In the genomic region with DNA sequence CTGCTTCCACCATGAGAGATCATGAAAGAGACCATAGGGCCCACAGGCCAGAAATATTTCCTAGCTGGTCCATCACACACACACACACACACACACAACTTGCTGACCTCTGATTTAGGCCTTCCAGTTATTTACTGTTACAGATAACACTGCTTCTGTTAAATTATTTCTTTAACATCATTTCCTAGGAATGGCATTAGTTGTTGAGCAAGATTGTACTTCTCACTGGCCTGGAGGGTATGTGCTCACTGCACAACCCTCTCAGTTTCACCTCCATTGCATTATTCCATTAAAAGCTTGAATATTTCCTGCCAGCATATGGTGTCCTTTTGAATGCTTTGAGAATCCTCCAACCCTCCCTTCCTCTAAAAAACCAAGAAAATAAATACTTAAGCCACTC, we compare ENCODE assay signal across 15 cellular contexts.
DNase-seq lines count a peak whose midpoint lies in the region; ATAC-seq and TF ChIP-seq lines count a peak whose summit lies in the region.
"Had no signal": no experiment of that assay in that cellular context is flagged by ENCODE, and none has a peak within 500 bp of the region (broad histone marks: within the 10 kb centered on the region; RNA-seq: fewer than 3 reads in every experiment).

No MANE protein-coding gene starts in this region.

- H4K20me1 ChIP-seq in HCT116 (ENCODE audit: insufficient read depth) (no peaks in the 10 kb centered on the region), osteoblast (ENCODE audit: insufficient read depth, low read length) (no peaks in the 10 kb centered on the region)

- RAD21 ChIA-PET in HCT116 (lab: Charles Lee; ENCODE audit: low non-redundant PET in 1 of 2, low total read pairs in 2 of 2, uncharacterized antibody in 2 of 2, unreplicated experiment in 2 of 2), result no interaction called here

- H2AFZ ChIP-seq in HCT116 (ENCODE audit: low read depth, low read length, poor library complexity, severe bottlenecking) (no peak overlapping the region), osteoblast (ENCODE audit: low read length) (no peak overlapping the region)

- H3K27me3 ChIP-seq in HCT116 (ENCODE audit: insufficient read depth, low read length) (no peaks in the 10 kb centered on the region), dorsolateral prefrontal cortex (no peaks in the 10 kb centered on the region), osteoblast (ENCODE audit: insufficient read depth, low read length) (no peaks in the 10 kb centered on the region)
- H3K27me3 ChIP-seq: testis had no signal

- BruUV-seq in HCT116 (replicated peaks; lab: Mats Ljungman, UMichigan), result no TSS peak

- DNase-seq in DMS79 treated with DMSO at 0.1 percent for 48 hours (lab: John Stamatoyannopoulos, UW) (peak; percentile 87), DMS79 (lab: John Stamatoyannopoulos, UW) (no peak), HCT116 (ENCODE audit: low read depth, low spot score) (no peak), dorsolateral prefrontal cortex (no peak), osteoblast (ENCODE audit: insufficient read length, low spot score, missing footprints) (no peak), retina (no peak), GM10266 (ENCODE audit: extremely low spot score) (no peak), omental fat pad (ENCODE audit: low spot score) (no peak)
- DNase-seq: activated B cell treated with CpG ODN at 0.5 μM for 24 hours; cerebellar nuclear complex; NCI-H187; NK-92 treated with Interleukin-12 subunit alpha and Interleukin-12 subunit beta, amount 100 ng/mL, for 24 hours; testis had no signal

- peaks cover 40 to 43% of the 10 kb centered on the region in 2 experiments for H3K4me1 ChIP-seq in HCT116 (ENCODE audit: control insufficient read depth in 1 of 2, insufficient read depth in 2 of 2, low read length in 2 of 2)
- peaks cover 41% of the 10 kb centered on the region for H3K4me1 ChIP-seq in osteoblast (ENCODE audit: insufficient read depth, low read length)

- no peaks in the 10 kb centered on the region for H3K9me2 ChIP-seq in HCT116 (ENCODE audit: insufficient read depth)

- CTCF ChIA-PET in HCT116 (lab: Charles Lee), result no interaction called here

- ATAC-seq in HCT116 (no peak), omental fat pad (ENCODE audit: low FRiP score) (no peak)

- peak overlapping the region; percentile 45; the same call in 1 of the 2 replicates for H3K27ac ChIP-seq in HCT116 (ENCODE audit: low read depth, low read length)
- H3K27ac ChIP-seq in dorsolateral prefrontal cortex, result peak overlapping the region in 37 of 59 donors; percentile 3 to 91 (median 41)
- peak overlapping the region; percentile 84 for H3K27ac ChIP-seq in osteoblast (ENCODE audit: low read depth, low read length)
- H3K27ac ChIP-seq: 22Rv1, SK-N-MC, testis had no signal

- no peak for TF ChIP-seq RAD21 in HCT116 (IDR thresholded peaks at IDR 0.05; ENCODE audit: low read depth)

- H3K4me3 ChIP-seq in HCT116 (replicated peaks in 1 of 2; ENCODE audit: low read depth in 1 of 2, low read length in 2 of 2), result no peak overlapping the region
- H3K4me3 ChIP-seq in dorsolateral prefrontal cortex, result no peak overlapping the region
- H3K4me3 ChIP-seq in osteoblast (ENCODE audit: insufficient read depth, low read length), result no peak overlapping the region
- H3K4me3 ChIP-seq: SK-N-MC, testis had no signal

- no peak for TF ChIP-seq POLR2A in HCT116 (IDR thresholded peaks at IDR 0.05; ENCODE audit: borderline replicate concordance, extremely low read depth, insufficient read depth, insufficient read length)

- TF ChIP-seq CTCF in HCT116 (IDR thresholded peaks at IDR 0.05 in 2 of 3, conservative IDR thresholded peaks at IDR 0.05 in 1 of 3; ENCODE audit: borderline replicate concordance in 1 of 3, insufficient read depth in 1 of 3, low read depth in 2 of 3, low read length in 2 of 3), result no peak
- no peak for TF ChIP-seq CTCF in dorsolateral prefrontal cortex (IDR thresholded peaks at IDR 0.05 in 54 of 56, conservative IDR thresholded peaks at IDR 0.05 in 2 of 56; ENCODE audit: low read depth in 1 of 56, partially characterized antibody in 56 of 56)
- TF ChIP-seq CTCF in osteoblast (IDR thresholded peaks at IDR 0.05; ENCODE audit: extremely low read depth, low read depth, low read length), result no peak
- TF ChIP-seq CTCF in GM10266 (IDR thresholded peaks at IDR 0.05; ENCODE audit: control insufficient read depth, insufficient read depth, low read depth, missing control alignments), result no peak
- TF ChIP-seq CTCF in omental fat pad (IDR thresholded peaks at IDR 0.05), result no peak

- H3K4me2 ChIP-seq in HCT116 (ENCODE audit: low read length) (no peak overlapping the region), osteoblast (ENCODE audit: insufficient read depth, low read length) (no peak overlapping the region)

- no peaks in the 10 kb centered on the region for H3K9me3 ChIP-seq in HCT116 (ENCODE audit: control insufficient read depth in 1 of 2, insufficient read depth in 1 of 2, low read depth in 1 of 2, low read length in 2 of 2)
- H3K9me3 ChIP-seq in osteoblast (ENCODE audit: low read depth, low read length), result no peaks in the 10 kb centered on the region
- H3K9me3 ChIP-seq: testis had no signal

- H3K79me2 ChIP-seq in HCT116 (ENCODE audit: insufficient read depth, low read length) (no peaks in the 10 kb centered on the region), osteoblast (ENCODE audit: insufficient read depth, low read length) (peaks cover 2% of the 10 kb centered on the region)

- H3K36me3 ChIP-seq in HCT116 (ENCODE audit: control insufficient read depth in 1 of 2, insufficient read depth in 2 of 2, low read length in 2 of 2), result no peaks in the 10 kb centered on the region
- H3K36me3 ChIP-seq in osteoblast (ENCODE audit: insufficient read depth, low read length), result peaks cover 94% of the 10 kb centered on the region

- no peak overlapping the region for H3K9ac ChIP-seq in HCT116 (ENCODE audit: low read length)

- POLR2A ChIA-PET in HCT116 (lab: Charles Lee), result no interaction called here

- intact Hi-C loops in HCT116 (cut with micrococcal nuclease) (no loop called here), dorsolateral prefrontal cortex (cut with DNase I) (loop anchor here in 1 of 2 donors (5.0 kb wide), 1 partner anchor 52 kb away; no protein-coding TSS in a partner anchor)

TF ChIP-seq in HCT116, 20 proteins besides CTCF, POLR2A, EP300 and RAD21 (continues in another document):
- TF ChIP-seq ELF1 (IDR thresholded peaks at IDR 0.05; ENCODE audit: borderline replicate concordance, low read depth) (no peak), CBX3 (IDR thresholded peaks at IDR 0.05; ENCODE audit: low read depth) (no peak), POLR2AphosphoS5 (IDR thresholded peaks at IDR 0.05; ENCODE audit: low read depth, low read length) (no peak), ZBTB33 (IDR thresholded peaks at IDR 0.05; ENCODE audit: extremely low read depth, insufficient replicate concordance, low read length) (no peak), CEBPB (IDR thresholded peaks at IDR 0.05; ENCODE audit: low read depth) (no peak), EZH2 (IDR thresholded peaks at IDR 0.05) (no peak), REST (IDR thresholded peaks at IDR 0.05; ENCODE audit: low read depth) (no peak), FOSL1 (IDR thresholded peaks at IDR 0.05; ENCODE audit: low read depth) (no peak), EGR1 (IDR thresholded peaks at IDR 0.05; ENCODE audit: low read depth) (no peak), SRF (IDR thresholded peaks at IDR 0.05; ENCODE audit: low read depth) (no peak), SIN3A (IDR thresholded peaks at IDR 0.05; ENCODE audit: low read depth) (no peak), SP1 (IDR thresholded peaks at IDR 0.05; ENCODE audit: low read depth) (no peak), ZNF274 (IDR thresholded peaks at IDR 0.05; ENCODE audit: low read depth, low read length) (no peak), JUND (IDR thresholded peaks at IDR 0.05) (no peak)
- TF ChIP-seq, protein P1, sequence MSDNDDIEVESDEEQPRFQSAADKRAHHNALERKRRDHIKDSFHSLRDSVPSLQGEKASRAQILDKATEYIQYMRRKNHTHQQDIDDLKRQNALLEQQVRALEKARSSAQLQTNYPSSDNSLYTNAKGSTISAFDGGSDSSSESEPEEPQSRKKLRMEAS (IDR thresholded peaks at IDR 0.05), result no peak
